17 cellular contexts compared by ENCODE assay signal in the genomic region with DNA sequence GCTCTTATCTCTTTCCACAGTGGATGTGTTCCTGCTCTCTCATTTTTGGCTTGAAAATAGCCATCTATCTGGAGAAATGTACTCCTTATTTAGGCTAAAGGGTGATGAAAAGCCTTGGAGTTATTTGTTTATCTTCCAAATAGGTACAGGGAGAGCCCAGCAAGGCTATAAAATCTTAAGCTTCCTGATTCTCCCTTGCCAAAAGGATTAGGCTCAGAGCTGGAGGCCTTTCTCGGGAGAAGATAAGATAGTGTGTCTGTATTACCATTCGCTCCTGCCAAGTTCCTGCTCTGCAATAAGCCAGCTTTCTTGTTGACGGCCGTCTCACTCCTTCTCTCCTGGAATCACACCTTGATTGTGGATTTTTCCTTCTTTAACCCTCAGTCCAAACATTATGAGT.
DNase-seq lines count a peak whose midpoint lies in the region; TF ChIP-seq lines count a peak whose summit lies in the region.
"Had no signal": no experiment of that assay in that cellular context is flagged by ENCODE, and none has a peak within 500 bp of the region (broad histone marks: within the 10 kb centered on the region; RNA-seq: fewer than 3 reads in every experiment).

No MANE protein-coding gene starts in this region.

- no peaks in the 10 kb centered on the region for H3K9me3 ChIP-seq in mesenchymal stem cell (ENCODE audit: control insufficient read depth, low read length)
- no peaks in the 10 kb centered on the region for H3K9me3 ChIP-seq in stomach smooth muscle (ENCODE audit: control insufficient read depth in 2 of 2, low read length in 2 of 2)
- H3K9me3 ChIP-seq: ovary had no signal

- H2BK120ac ChIP-seq in mesenchymal stem cell (ENCODE audit: low read depth, low read length) = no peak overlapping the region

- no peaks in the 10 kb centered on the region for H3K79me1 ChIP-seq in mesenchymal stem cell (replicated peaks; ENCODE audit: low read length, poor library complexity, severe bottlenecking)

- H3K18ac ChIP-seq in mesenchymal stem cell (ENCODE audit: low read depth in 1 of 2, low read length in 2 of 2) = peak overlapping the region in 1 of 2 experiments; percentile 73

- no peaks in the 10 kb centered on the region for H3K27me3 ChIP-seq in mesenchymal stem cell (ENCODE audit: control insufficient read depth in 1 of 2, insufficient read depth in 1 of 2, low read length in 2 of 2)
- H3K27me3 ChIP-seq in stomach smooth muscle (ENCODE audit: control insufficient read depth in 1 of 2, insufficient read depth in 2 of 2, low read length in 2 of 2) = no peaks in the 10 kb centered on the region
- H3K27me3 ChIP-seq: ovary had no signal

- no peak overlapping the region for H3K27ac ChIP-seq in mesenchymal stem cell (ENCODE audit: low read length, poor library complexity, severe bottlenecking)
- H3K27ac ChIP-seq in stomach smooth muscle (ENCODE audit: low read length) = peak overlapping the region; percentile 1
- H3K27ac ChIP-seq: foreskin keratinocyte had no signal

- H2AK5ac ChIP-seq in mesenchymal stem cell (ENCODE audit: low read length, severe bottlenecking) = no peak overlapping the region

- H3K9ac ChIP-seq in mesenchymal stem cell (ENCODE audit: low read length) (no peak overlapping the region), stomach smooth muscle (ENCODE audit: low read length in 2 of 2) (no peak overlapping the region)

- H3K4ac ChIP-seq in mesenchymal stem cell (ENCODE audit: low read depth in 1 of 2, low read length in 2 of 2) = peak overlapping the region in 1 of 2 experiments; percentile 37

- no peak overlapping the region for H3K23ac ChIP-seq in mesenchymal stem cell (ENCODE audit: low read length in 2 of 2)

- H4K8ac ChIP-seq in mesenchymal stem cell (ENCODE audit: low read length) = no peak overlapping the region

- H3K14ac ChIP-seq in mesenchymal stem cell (ENCODE audit: low read length in 2 of 2) = no peak overlapping the region

- no peak overlapping the region for H2BK5ac ChIP-seq in mesenchymal stem cell (ENCODE audit: low read depth, low read length, poor library complexity, severe bottlenecking)

- no peak overlapping the region for H4K91ac ChIP-seq in mesenchymal stem cell (ENCODE audit: low read length)

- H2BK12ac ChIP-seq in mesenchymal stem cell (ENCODE audit: low read length in 2 of 2) = peak overlapping the region in 1 of 2 experiments; percentile 54

- no peak for TF ChIP-seq CTCF in fibroblast of the aortic adventitia (IDR thresholded peaks at IDR 0.05; ENCODE audit: insufficient read depth, low read length)

- no peak overlapping the region for H3K4me2 ChIP-seq in mesenchymal stem cell (ENCODE audit: low read length, poor library complexity, severe bottlenecking)

- no peak overlapping the region for H3K4me3 ChIP-seq in fibroblast of the aortic adventitia (ENCODE audit: low read depth, low read length)
- no peak overlapping the region for H3K4me3 ChIP-seq in mesenchymal stem cell (ENCODE audit: insufficient read depth in 1 of 2, low read depth in 1 of 2, low read length in 2 of 2)
- no peak overlapping the region for H3K4me3 ChIP-seq in stomach smooth muscle (ENCODE audit: low read length in 2 of 2)
- H3K4me3 ChIP-seq: K562, ovary had no signal

- H3K36me3 ChIP-seq in mesenchymal stem cell (ENCODE audit: control insufficient read depth in 1 of 2, insufficient read depth in 2 of 2, low read depth in 1 of 2, low read length in 2 of 2) (no peaks in the 10 kb centered on the region), stomach smooth muscle (ENCODE audit: control insufficient read depth in 2 of 2, insufficient read depth in 2 of 2, low read length in 2 of 2) (no peaks in the 10 kb centered on the region)
- H3K36me3 ChIP-seq: ovary had no signal

- H2AFZ ChIP-seq in mesenchymal stem cell (ENCODE audit: low read depth, low read length) = no peak overlapping the region

- no peak overlapping the region for H2BK15ac ChIP-seq in mesenchymal stem cell (ENCODE audit: low read depth, poor library complexity, severe bottlenecking)

- WGBS in mesenchymal stem cell = 20% methylated on average over 4 of the region's 4 CpGs

- DNase-seq in NCI-H226 (peak; percentile 80), fibroblast of the aortic adventitia (ENCODE audit: low read depth) (peak; percentile 81), mesenchymal stem cell (peak; percentile 17), DMS 273 treated with DMSO at 0.1 percent for 48 hours (lab: John Stamatoyannopoulos, UW) (no peak), germinal center (ENCODE audit: low spot score) (no peak), epidermal melanocyte (ENCODE audit: insufficient read length, low spot score) (no peak), CD1c-positive myeloid dendritic cell (ENCODE audit: extremely low spot score) (no peak)
- DNase-seq: activated CD8-positive, alpha-beta memory T cell treated with anti-CD3 and anti-CD28 coated beads, Interleukin-2, amount 50 U/mL, for 48 hours; activated naive CD4-positive, alpha-beta T cell treated with anti-CD3 and anti-CD28 coated beads for 36 hours; AML-193; effector memory CD8-positive, alpha-beta T cell; foreskin keratinocyte; NK-92 treated with Interleukin-12 subunit alpha and Interleukin-12 subunit beta, amount 100 ng/mL, for 24 hours; T-helper 2 cell had no signal

- H3K4me1 ChIP-seq in mesenchymal stem cell (ENCODE audit: control insufficient read depth, insufficient read depth, low read depth, low read length) (no peaks in the 10 kb centered on the region), stomach smooth muscle (ENCODE audit: control insufficient read depth, insufficient read depth, low read length) (peaks cover 9% of the 10 kb centered on the region)
- H3K4me1 ChIP-seq: foreskin keratinocyte had no signal

Comparison
In these comparisons a context has a peak if more than half of its experiments do, and no peak if none do; other contexts are left out.
1. DNase-seq: peak in NCI-H226 (single experiment), fibroblast of the aortic adventitia (single experiment) and mesenchymal stem cell (single experiment); none in DMS 273 treated with DMSO at 0.1 percent for 48 hours (single experiment), germinal center (single experiment), epidermal melanocyte (single experiment) and CD1c-positive myeloid dendritic cell (single experiment).